Comparison of ENCODE assay signal across 11 cellular contexts in the genomic region with DNA sequence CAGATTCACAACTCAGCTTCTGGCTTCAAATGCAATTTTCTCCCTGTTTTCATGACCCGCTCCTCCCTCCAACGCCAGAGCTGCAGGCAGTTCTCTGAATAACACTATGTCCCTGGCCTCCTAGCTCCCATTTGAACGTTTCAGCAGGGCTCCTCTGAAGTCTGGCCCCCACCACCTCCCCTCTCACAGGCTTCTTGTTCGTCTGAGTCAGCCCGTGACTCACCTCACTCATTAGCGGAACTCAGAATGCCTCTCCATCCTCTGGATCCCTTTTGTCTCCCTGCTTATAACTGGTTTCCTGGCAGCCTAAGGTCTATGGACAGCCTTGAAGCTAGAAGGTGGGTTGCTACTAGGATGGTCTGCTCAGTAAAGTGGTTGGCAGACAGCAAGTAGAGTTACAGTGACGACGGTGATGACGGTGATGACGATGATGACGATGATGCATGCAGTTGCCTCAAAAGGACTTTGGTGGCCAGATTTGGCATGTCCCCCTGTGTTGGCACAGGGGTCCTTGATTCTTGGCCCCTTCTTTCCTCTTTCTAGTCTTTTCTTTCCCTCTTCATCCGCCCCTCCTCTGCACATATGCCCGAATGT.
A peak's percentile ranks its signal among the peaks of the same experiment; 100 is the strongest.
DNase-seq lines count a peak whose midpoint lies in the region; ATAC-seq, FAIRE-seq and TF ChIP-seq lines count a peak whose summit lies in the region.
"Had no signal": no experiment of that assay in that cellular context is flagged by ENCODE, and none has a peak within 500 bp of the region (broad histone marks: within the 10 kb centered on the region; RNA-seq: fewer than 3 reads in every experiment).

No MANE protein-coding gene starts in this region.

- H3K4me3 ChIP-seq in foreskin fibroblast (ENCODE audit: low read depth in 1 of 2, low read length in 2 of 2) (no peak overlapping the region), small intestine (ENCODE audit: low read depth in 1 of 2, low read length in 2 of 2) (no peak overlapping the region)
- H3K4me3 ChIP-seq: skin epidermis had no signal

- peak; percentile 43 to 62 for ATAC-seq in activated T-cell treated with anti-CD3 and anti-CD28 coated beads, Interleukin-2, amount 50 U/mL, for 4 hours

- FAIRE-seq in small intestine (lab: Jason Lieb, UNC): no peak

- no peak overlapping the region for H3K27ac ChIP-seq in small intestine (ENCODE audit: low read depth in 1 of 2, low read length in 1 of 2)
- H3K27ac ChIP-seq: skin epidermis had no signal

- H3K4me1 Mint-ChIP-seq in activated T-cell treated with anti-CD3 and anti-CD28 coated beads, Interleukin-2, amount 50 U/mL, for 4 hours (ENCODE audit: low read depth): peaks cover 2% of the 10 kb centered on the region

- H3K9me3 Mint-ChIP-seq in activated T-cell treated with anti-CD3 and anti-CD28 coated beads, Interleukin-2, amount 50 U/mL, for 4 hours: no peaks in the 10 kb centered on the region

- no peaks in the 10 kb centered on the region for H3K9me3 ChIP-seq in small intestine (ENCODE audit: control insufficient read depth, low read depth)

- TF ChIP-seq POLR2A in erythroblast (IDR thresholded peaks at IDR 0.05; ENCODE audit: low read length): no peak

- no peaks in the 10 kb centered on the region for H3K36me3 Mint-ChIP-seq in activated T-cell treated with anti-CD3 and anti-CD28 coated beads, Interleukin-2, amount 50 U/mL, for 4 hours (ENCODE audit: insufficient read depth)

- peak; percentile 15 for DNase-seq in activated T-cell treated with anti-CD3 and anti-CD28 coated beads, Interleukin-2, amount 50 U/mL, for 4 hours
- DNase-seq in activated T-cell treated with anti-CD3 and anti-CD28 coated beads, Interleukin-2, amount 50 U/mL, for 48 hours: no peak
- DNase-seq in RKO (ENCODE audit: low spot score) (peak; percentile 90), foreskin fibroblast (peak; percentile 95 to 97), stromal cell of bone marrow (ENCODE audit: low read depth) (peak; percentile 92), RPMI8226 (no peak), erythroblast (lab: John Stamatoyannopoulos, UW) (no peak), small intestine (no peak)
- DNase-seq: activated CD4-positive, alpha-beta T cell treated with anti-CD3 and anti-CD28 coated beads, Interleukin-2, amount 50 U/mL, for 1 hour; NCI-H1436 had no signal

- 78 to 84% (median 79%) methylated on average over 13 of the region's 13 CpGs for WGBS in small intestine, 3 donors

- TF ChIP-seq CTCF in foreskin fibroblast (IDR thresholded peaks at IDR 0.05; ENCODE audit: low read depth, low read length): no peak

- no peak overlapping the region for H3K4me3 Mint-ChIP-seq in activated T-cell treated with anti-CD3 and anti-CD28 coated beads, Interleukin-2, amount 50 U/mL, for 4 hours

- no peaks in the 10 kb centered on the region for H3K27me3 ChIP-seq in small intestine (ENCODE audit: control insufficient read depth in 2 of 2, insufficient read depth in 2 of 2, low read length in 2 of 2)

- H3K4me1 ChIP-seq in small intestine (ENCODE audit: control insufficient read depth in 2 of 2, insufficient read depth in 1 of 2, low read depth in 1 of 2, low read length in 1 of 2): no peaks in the 10 kb centered on the region

- H3K27me3 Mint-ChIP-seq in activated T-cell treated with anti-CD3 and anti-CD28 coated beads, Interleukin-2, amount 50 U/mL, for 4 hours (ENCODE audit: low read depth): no peaks in the 10 kb centered on the region

- H3K36me3 ChIP-seq in small intestine (ENCODE audit: control insufficient read depth in 2 of 2, insufficient read depth in 2 of 2, low read length in 2 of 2): no peaks in the 10 kb centered on the region

Comparison
In these comparisons a context has a peak if more than half of its experiments do, and no peak if none do; other contexts are left out.
1. DNase-seq: peak in activated T-cell treated with anti-CD3 and anti-CD28 coated beads, Interleukin-2, amount 50 U/mL, for 4 hours (single experiment), RKO (single experiment), foreskin fibroblast (2 of 2) and stromal cell of bone marrow (single experiment); none in activated T-cell treated with anti-CD3 and anti-CD28 coated beads, Interleukin-2, amount 50 U/mL, for 48 hours (0 of 2), RPMI8226 (single experiment), erythroblast (0 of 2) and small intestine (single experiment).